1 cellular context compared by ENCODE assay signal in the genomic region with DNA sequence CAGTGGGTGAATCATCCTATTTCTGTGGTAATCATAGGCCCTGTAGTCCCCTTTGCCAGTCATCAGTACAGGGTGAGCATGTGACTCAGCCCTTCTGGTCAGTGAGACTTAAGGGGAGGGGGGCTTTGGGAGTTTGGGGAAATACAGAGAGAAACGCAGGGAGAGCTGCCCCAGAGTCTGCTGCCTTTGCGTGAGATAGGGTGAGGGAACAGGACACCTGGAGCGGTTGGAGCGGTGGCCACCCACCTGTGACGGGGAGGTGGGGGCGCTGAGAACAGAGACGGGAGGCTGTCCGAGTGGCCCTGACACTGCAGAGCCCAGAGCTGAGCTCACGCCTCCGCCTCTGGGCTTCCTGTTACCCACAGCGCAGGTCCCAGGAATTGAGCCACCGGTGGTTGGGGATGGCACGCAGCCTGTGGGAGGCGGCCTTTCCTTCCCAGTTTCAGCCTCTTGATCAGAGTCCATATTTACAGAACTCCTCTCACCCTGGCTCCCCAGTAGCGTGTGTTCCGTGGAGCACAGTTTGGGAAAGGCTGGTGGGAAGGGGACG.
A peak's percentile ranks its signal among the peaks of the same experiment; 100 is the strongest.
TF ChIP-seq lines count a peak whose summit lies in the region.

No MANE protein-coding gene starts in this region.

TF ChIP-seq in K562, 482 proteins besides CTCF, POLR2A, EP300 and RAD21 (continued from another document):
- TF ChIP-seq, protein P1, sequence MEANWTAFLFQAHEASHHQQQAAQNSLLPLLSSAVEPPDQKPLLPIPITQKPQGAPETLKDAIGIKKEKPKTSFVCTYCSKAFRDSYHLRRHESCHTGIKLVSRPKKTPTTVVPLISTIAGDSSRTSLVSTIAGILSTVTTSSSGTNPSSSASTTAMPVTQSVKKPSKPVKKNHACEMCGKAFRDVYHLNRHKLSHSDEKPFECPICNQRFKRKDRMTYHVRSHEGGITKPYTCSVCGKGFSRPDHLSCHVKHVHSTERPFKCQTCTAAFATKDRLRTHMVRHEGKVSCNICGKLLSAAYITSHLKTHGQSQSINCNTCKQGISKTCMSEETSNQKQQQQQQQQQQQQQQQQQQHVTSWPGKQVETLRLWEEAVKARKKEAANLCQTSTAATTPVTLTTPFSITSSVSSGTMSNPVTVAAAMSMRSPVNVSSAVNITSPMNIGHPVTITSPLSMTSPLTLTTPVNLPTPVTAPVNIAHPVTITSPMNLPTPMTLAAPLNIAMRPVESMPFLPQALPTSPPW (CRISPR knock-in tag; IDR thresholded peaks at IDR 0.05): peak; percentile 52
- TF ChIP-seq EZH2 (IDR thresholded peaks at IDR 0.05; ENCODE audit: borderline replicate concordance, low read depth, low read length) (no peak), EGR1 (conservative IDR thresholded peaks at IDR 0.05) (peak; percentile 46; the same call in 1 of the 2 replicates), NRF1 (conservative IDR thresholded peaks at IDR 0.05 in 1 of 2, IDR thresholded peaks at IDR 0.05 in 1 of 2) (peak; percentile 45 to 58), KAT8 (IDR thresholded peaks at IDR 0.05; ENCODE audit: low read depth) (no peak), ZNF174 (CRISPR knock-in tag; IDR thresholded peaks at IDR 0.05) (no peak)
TF ChIP-seq in K562: peak in this region for 5.
